ENCODE assay signal across 1 cellular context in the genomic region with DNA sequence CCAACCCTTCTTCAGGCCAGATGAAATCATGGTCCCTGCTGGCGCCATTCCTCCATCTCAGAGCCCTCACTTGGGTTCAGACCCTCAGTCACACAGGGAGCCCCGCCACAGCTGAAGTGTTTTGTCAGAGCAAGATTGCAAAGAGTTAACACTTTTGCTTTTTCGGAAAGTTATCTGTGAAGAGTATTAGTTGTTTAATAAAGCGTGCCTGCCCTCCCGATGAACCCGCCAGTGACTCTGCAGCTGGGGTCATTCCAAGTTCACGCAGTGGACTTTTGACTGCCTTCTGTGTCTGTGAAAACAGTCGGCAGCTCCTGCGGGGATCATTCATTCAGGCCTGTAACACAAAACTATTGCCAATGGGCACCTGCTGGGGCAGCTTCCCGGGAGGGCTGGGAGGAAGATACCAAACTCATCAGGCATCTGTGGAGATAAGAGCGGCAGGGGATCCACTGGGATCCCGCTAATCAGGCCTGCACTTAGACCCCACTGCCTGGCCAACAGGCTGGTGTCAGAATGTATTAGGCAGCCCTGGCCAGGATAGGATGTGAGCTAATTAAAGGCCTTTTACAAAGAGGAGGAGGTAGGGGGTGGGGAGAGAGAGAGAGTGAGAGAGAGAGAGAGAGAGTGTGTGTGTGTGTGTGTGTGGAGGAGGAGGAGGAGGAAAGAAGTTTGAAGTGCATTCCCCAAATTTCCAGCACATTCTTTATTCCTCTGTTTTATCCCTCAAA.
TF ChIP-seq lines count a peak whose summit lies in the region.

No MANE protein-coding gene starts in this region.

TF ChIP-seq in HepG2, 621 proteins besides CTCF, POLR2A, EP300 and RAD21 (continued from another document and continues in another):
- TF ChIP-seq, protein P1, sequence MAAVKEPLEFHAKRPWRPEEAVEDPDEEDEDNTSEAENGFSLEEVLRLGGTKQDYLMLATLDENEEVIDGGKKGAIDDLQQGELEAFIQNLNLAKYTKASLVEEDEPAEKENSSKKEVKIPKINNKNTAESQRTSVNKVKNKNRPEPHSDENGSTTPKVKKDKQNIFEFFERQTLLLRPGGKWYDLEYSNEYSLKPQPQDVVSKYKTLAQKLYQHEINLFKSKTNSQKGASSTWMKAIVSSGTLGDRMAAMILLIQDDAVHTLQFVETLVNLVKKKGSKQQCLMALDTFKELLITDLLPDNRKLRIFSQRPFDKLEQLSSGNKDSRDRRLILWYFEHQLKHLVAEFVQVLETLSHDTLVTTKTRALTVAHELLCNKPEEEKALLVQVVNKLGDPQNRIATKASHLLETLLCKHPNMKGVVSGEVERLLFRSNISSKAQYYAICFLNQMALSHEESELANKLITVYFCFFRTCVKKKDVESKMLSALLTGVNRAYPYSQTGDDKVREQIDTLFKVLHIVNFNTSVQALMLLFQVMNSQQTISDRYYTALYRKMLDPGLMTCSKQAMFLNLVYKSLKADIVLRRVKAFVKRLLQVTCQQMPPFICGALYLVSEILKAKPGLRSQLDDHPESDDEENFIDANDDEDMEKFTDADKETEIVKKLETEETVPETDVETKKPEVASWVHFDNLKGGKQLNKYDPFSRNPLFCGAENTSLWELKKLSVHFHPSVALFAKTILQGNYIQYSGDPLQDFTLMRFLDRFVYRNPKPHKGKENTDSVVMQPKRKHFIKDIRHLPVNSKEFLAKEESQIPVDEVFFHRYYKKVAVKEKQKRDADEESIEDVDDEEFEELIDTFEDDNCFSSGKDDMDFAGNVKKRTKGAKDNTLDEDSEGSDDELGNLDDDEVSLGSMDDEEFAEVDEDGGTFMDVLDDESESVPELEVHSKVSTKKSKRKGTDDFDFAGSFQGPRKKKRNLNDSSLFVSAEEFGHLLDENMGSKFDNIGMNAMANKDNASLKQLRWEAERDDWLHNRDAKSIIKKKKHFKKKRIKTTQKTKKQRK (IDR thresholded peaks at IDR 0.05; ENCODE audit: low read length) = no peak
- TF ChIP-seq ZNF816 (CRISPR knock-in tag; IDR thresholded peaks at IDR 0.05; ENCODE audit: borderline replicate concordance) (no peak), ZNF549 (CRISPR knock-in tag; IDR thresholded peaks at IDR 0.05) (no peak), ZNF713 (CRISPR knock-in tag; IDR thresholded peaks at IDR 0.05) (no peak), TAF1 (CRISPR knock-in tag; IDR thresholded peaks at IDR 0.05) (no peak), MTA3 (CRISPR knock-in tag; IDR thresholded peaks at IDR 0.05) (no peak), HOXD1 (CRISPR knock-in tag; IDR thresholded peaks at IDR 0.05) (no peak), HIC2 (CRISPR knock-in tag; IDR thresholded peaks at IDR 0.05; ENCODE audit: low read depth) (peak; percentile 60), ZSCAN20 (CRISPR knock-in tag; IDR thresholded peaks at IDR 0.05; ENCODE audit: borderline replicate concordance) (no peak), RFX3 (CRISPR knock-in tag; IDR thresholded peaks at IDR 0.05) (no peak), FOXP1 (IDR thresholded peaks at IDR 0.05) (no peak), FOXP1 (CRISPR knock-in tag; IDR thresholded peaks at IDR 0.05) (0 out of 2 replicates have a peak, but pooled peaks have one; percentile 37), CSRNP2 (CRISPR knock-in tag; conservative IDR thresholded peaks at IDR 0.05; ENCODE audit: low read depth) (no peak), IKZF4 (CRISPR knock-in tag; IDR thresholded peaks at IDR 0.05; ENCODE audit: borderline replicate concordance, low read depth, not compliant biosample characterization) (no peak), SALL1 (CRISPR knock-in tag; IDR thresholded peaks at IDR 0.05) (peak; percentile 78), ZNF30 (CRISPR knock-in tag; IDR thresholded peaks at IDR 0.05) (no peak), ZNF260 (CRISPR knock-in tag; IDR thresholded peaks at IDR 0.05; ENCODE audit: borderline replicate concordance, low read depth) (no peak), ZNF281 (CRISPR knock-in tag; IDR thresholded peaks at IDR 0.05; ENCODE audit: borderline replicate concordance) (peak; percentile 14; the same call in 1 of the 2 replicates), CAMTA2 (CRISPR knock-in tag; IDR thresholded peaks at IDR 0.05; ENCODE audit: borderline replicate concordance) (no peak), SP5 (CRISPR knock-in tag; IDR thresholded peaks at IDR 0.05; ENCODE audit: borderline replicate concordance, low read depth) (no peak), ZNF235 (CRISPR knock-in tag; IDR thresholded peaks at IDR 0.05; ENCODE audit: borderline replicate concordance) (no peak), NR3C1 (CRISPR knock-in tag; IDR thresholded peaks at IDR 0.05) (no peak), ZNF3 (CRISPR knock-in tag; IDR thresholded peaks at IDR 0.05) (no peak), NCOA1 (CRISPR knock-in tag; IDR thresholded peaks at IDR 0.05) (no peak), ZNF609 (CRISPR knock-in tag; IDR thresholded peaks at IDR 0.05; ENCODE audit: borderline replicate concordance) (peak; percentile 27; the same call in 1 of the 2 replicates), HNRNPL (IDR thresholded peaks at IDR 0.05; ENCODE audit: low read depth, low read length) (peak; percentile 57; the same call in 1 of the 2 replicates), ZNF672 (CRISPR knock-in tag; IDR thresholded peaks at IDR 0.05) (no peak)
- TF ChIP-seq, protein P2, sequence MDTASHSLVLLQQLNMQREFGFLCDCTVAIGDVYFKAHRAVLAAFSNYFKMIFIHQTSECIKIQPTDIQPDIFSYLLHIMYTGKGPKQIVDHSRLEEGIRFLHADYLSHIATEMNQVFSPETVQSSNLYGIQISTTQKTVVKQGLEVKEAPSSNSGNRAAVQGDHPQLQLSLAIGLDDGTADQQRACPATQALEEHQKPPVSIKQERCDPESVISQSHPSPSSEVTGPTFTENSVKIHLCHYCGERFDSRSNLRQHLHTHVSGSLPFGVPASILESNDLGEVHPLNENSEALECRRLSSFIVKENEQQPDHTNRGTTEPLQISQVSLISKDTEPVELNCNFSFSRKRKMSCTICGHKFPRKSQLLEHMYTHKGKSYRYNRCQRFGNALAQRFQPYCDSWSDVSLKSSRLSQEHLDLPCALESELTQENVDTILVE (CRISPR knock-in tag; IDR thresholded peaks at IDR 0.05) = peak; percentile 66; the same call in 1 of the 2 replicates
- TF ChIP-seq, protein P3, sequence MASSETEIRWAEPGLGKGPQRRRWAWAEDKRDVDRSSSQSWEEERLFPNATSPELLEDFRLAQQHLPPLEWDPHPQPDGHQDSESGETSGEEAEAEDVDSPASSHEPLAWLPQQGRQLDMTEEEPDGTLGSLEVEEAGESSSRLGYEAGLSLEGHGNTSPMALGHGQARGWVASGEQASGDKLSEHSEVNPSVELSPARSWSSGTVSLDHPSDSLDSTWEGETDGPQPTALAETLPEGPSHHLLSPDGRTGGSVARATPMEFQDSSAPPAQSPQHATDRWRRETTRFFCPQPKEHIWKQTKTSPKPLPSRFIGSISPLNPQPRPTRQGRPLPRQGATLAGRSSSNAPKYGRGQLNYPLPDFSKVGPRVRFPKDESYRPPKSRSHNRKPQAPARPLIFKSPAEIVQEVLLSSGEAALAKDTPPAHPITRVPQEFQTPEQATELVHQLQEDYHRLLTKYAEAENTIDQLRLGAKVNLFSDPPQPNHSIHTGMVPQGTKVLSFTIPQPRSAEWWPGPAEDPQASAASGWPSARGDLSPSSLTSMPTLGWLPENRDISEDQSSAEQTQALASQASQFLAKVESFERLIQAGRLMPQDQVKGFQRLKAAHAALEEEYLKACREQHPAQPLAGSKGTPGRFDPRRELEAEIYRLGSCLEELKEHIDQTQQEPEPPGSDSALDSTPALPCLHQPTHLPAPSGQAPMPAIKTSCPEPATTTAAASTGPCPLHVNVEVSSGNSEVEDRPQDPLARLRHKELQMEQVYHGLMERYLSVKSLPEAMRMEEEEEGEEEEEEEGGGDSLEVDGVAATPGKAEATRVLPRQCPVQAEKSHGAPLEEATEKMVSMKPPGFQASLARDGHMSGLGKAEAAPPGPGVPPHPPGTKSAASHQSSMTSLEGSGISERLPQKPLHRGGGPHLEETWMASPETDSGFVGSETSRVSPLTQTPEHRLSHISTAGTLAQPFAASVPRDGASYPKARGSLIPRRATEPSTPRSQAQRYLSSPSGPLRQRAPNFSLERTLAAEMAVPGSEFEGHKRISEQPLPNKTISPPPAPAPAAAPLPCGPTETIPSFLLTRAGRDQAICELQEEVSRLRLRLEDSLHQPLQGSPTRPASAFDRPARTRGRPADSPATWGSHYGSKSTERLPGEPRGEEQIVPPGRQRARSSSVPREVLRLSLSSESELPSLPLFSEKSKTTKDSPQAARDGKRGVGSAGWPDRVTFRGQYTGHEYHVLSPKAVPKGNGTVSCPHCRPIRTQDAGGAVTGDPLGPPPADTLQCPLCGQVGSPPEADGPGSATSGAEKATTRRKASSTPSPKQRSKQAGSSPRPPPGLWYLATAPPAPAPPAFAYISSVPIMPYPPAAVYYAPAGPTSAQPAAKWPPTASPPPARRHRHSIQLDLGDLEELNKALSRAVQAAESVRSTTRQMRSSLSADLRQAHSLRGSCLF (CRISPR knock-in tag; IDR thresholded peaks at IDR 0.05; ENCODE audit: borderline replicate concordance) = no peak
- TF ChIP-seq, protein P4, sequence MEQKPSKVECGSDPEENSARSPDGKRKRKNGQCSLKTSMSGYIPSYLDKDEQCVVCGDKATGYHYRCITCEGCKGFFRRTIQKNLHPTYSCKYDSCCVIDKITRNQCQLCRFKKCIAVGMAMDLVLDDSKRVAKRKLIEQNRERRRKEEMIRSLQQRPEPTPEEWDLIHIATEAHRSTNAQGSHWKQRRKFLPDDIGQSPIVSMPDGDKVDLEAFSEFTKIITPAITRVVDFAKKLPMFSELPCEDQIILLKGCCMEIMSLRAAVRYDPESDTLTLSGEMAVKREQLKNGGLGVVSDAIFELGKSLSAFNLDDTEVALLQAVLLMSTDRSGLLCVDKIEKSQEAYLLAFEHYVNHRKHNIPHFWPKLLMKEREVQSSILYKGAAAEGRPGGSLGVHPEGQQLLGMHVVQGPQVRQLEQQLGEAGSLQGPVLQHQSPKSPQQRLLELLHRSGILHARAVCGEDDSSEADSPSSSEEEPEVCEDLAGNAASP (CRISPR knock-in tag; IDR thresholded peaks at IDR 0.05; ENCODE audit: borderline replicate concordance) = peak; percentile 94
